Comparison of ENCODE assay signal across 12 cellular contexts in genomic region chr16:11411059-11411550, GRCh38.
"Had no signal": no experiment of that assay in that cellular context is flagged by ENCODE, and none has a peak within 500 bp of the region (broad histone marks: within the 10 kb centered on the region; RNA-seq: fewer than 3 reads in every experiment).

No MANE protein-coding gene starts in this region.

- DNase-seq: activated CD4-positive, alpha-beta T cell treated with anti-CD3 and anti-CD28 coated beads for 1 hour; activated CD4-positive, alpha-beta T cell treated with anti-CD3 and anti-CD28 coated beads, Interleukin-2, amount 50 U/mL, for 4 hours; activated naive CD4-positive, alpha-beta T cell treated with Interleukin-2 at 50 U/mL for 16 hours; activated T-cell treated with anti-CD3 and anti-CD28 coated beads for 4 hours; foreskin keratinocyte; immature natural killer cell; stimulated activated CD4-positive, alpha-beta T cell treated with anti-CD3 and anti-CD28 coated beads, Interleukin-4, amount 100 ng/mL, for 4 hours; stimulated activated CD8-positive, alpha-beta memory T cell treated with anti-CD3 and anti-CD28 coated beads, Interleukin-4, amount 100 ng/mL, for 48 hours; stimulated activated naive CD4-positive, alpha-beta T cell treated with Interleukin-2 at 50 U/mL for 16 hours had no signal

- H3K27me3 ChIP-seq: foreskin keratinocyte, right lobe of liver had no signal

- ATAC-seq: foreskin keratinocyte had no signal

- H3K4me1 ChIP-seq: foreskin keratinocyte, right lobe of liver had no signal

- H3K4me3 ChIP-seq: right lobe of liver, smooth muscle cell had no signal

- H3K9me3 ChIP-seq: right lobe of liver had no signal

- H3K4me2 ChIP-seq: smooth muscle cell had no signal

- H3K36me3 ChIP-seq: right lobe of liver had no signal

- H3K27ac ChIP-seq: foreskin keratinocyte, right lobe of liver, VCaP had no signal
